Comparison of ENCODE assay signal across 16 cellular contexts in genomic region chr9:15461601-15462000, GRCh38. TPM values are rescaled to one million over a fixed set of nuclear protein-coding genes. Genes with fewer than 3 reads are reported as not detected.
DNase-seq lines count a peak whose midpoint lies in the region; ATAC-seq, FAIRE-seq and TF ChIP-seq lines count a peak whose summit lies in the region.
"Had no signal": no experiment of that assay in that cellular context is flagged by ENCODE, and none has a peak within 500 bp of the region (broad histone marks: within the 10 kb centered on the region; RNA-seq: fewer than 3 reads in every experiment).

No MANE protein-coding gene starts in this region.

- no peak overlapping the region for H2AFZ ChIP-seq in GM23338

- no peak for DNase-seq in activated naive CD4-positive, alpha-beta T cell treated with anti-CD3 and anti-CD28 coated beads, Interleukin-2, amount 50 U/mL, for 72 hours (ENCODE audit: low spot score in 2 of 2)
- no peak for DNase-seq in GM23338 (ENCODE audit: low spot score)
- peak; percentile 12 for DNase-seq in superior temporal gyrus (ENCODE audit: extremely low spot score)
- DNase-seq in NCI-H146 treated with DMSO at 0.1 percent for 48 hours (lab: John Stamatoyannopoulos, UW; ENCODE audit: unreplicated experiment), result no peak
- DNase-seq in right lobe of liver, result no peak
- DNase-seq: 8988T; ACHN; Calu3; CD4-positive, CD25-positive, alpha-beta regulatory T cell; DMS 273 treated with DMSO at 0.1 percent for 48 hours had no signal

- no peak overlapping the region for H3K4me3 Mint-ChIP-seq in activated naive CD4-positive, alpha-beta T cell treated with anti-CD3 and anti-CD28 coated beads, Interleukin-2, amount 50 U/mL, for 24 hours
- no peak overlapping the region for H3K4me3 Mint-ChIP-seq in GM23338
- H3K4me3 Mint-ChIP-seq: CD4-positive, CD25-positive, alpha-beta regulatory T cell; IgD-negative memory B cell had no signal

- no peaks in the 10 kb centered on the region for H3K9me2 ChIP-seq in GM23338 (ENCODE audit: insufficient read depth)

- TF ChIP-seq CTCF in GM23338 (conservative IDR thresholded peaks at IDR 0.05; ENCODE audit: low read depth in 2 of 2) (no peak), right lobe of liver (IDR thresholded peaks at IDR 0.05) (no peak)

- H3F3A ChIP-seq in GM23338 (replicated peaks; ENCODE audit: low read depth), result peaks cover 37% of the 10 kb centered on the region

- H3K27ac Mint-ChIP-seq in activated naive CD4-positive, alpha-beta T cell treated with anti-CD3 and anti-CD28 coated beads, Interleukin-2, amount 50 U/mL, for 24 hours, result peak overlapping the region; percentile 65
- H3K27ac Mint-ChIP-seq in activated naive CD4-positive, alpha-beta T cell treated with anti-CD3 and anti-CD28 coated beads, Interleukin-2, amount 50 U/mL, for 72 hours, result peak overlapping the region in 1 of 2 donors; percentile 87
- no peak overlapping the region for H3K27ac Mint-ChIP-seq in GM23338
- H3K27ac Mint-ChIP-seq: CD4-positive, CD25-positive, alpha-beta regulatory T cell had no signal

- H3K4me1 ChIP-seq in GM23338 (ENCODE audit: insufficient read depth), result no peaks in the 10 kb centered on the region
- H3K4me1 ChIP-seq in right lobe of liver, result no peaks in the 10 kb centered on the region
- H3K4me1 ChIP-seq: BLaER1 treated with 17β-estradiol and CSF1 and Interleukin-3, amounts not matched to agents 10 nM and 100 nM; HAP-1 had no signal

- H4K20me1 ChIP-seq in GM23338 (replicated peaks; ENCODE audit: insufficient read depth), result no peaks in the 10 kb centered on the region
- H4K20me1 ChIP-seq: BLaER1 treated with 17β-estradiol and CSF1 and Interleukin-3, amounts not matched to agents 10 nM and 100 nM had no signal

- H3K27ac ChIP-seq in GM23338 (ENCODE audit: low read depth), result peak overlapping the region; percentile 15; the same call in 1 of the 2 replicates
- H3K27ac ChIP-seq in right lobe of liver, result no peak overlapping the region
- H3K27ac ChIP-seq: BLaER1 treated with 17β-estradiol and CSF1 and Interleukin-3, amounts not matched to agents 10 nM and 100 nM had no signal

- FAIRE-seq in A204.1 (lab: Jason Lieb, UNC), result peak; percentile 49
- FAIRE-seq: H1 had no signal

- no peaks in the 10 kb centered on the region for H3K27me3 Mint-ChIP-seq in activated naive CD4-positive, alpha-beta T cell treated with anti-CD3 and anti-CD28 coated beads, Interleukin-2, amount 50 U/mL, for 24 hours
- H3K27me3 Mint-ChIP-seq in GM23338 (ENCODE audit: insufficient read depth, low read depth, poor library complexity), result peaks cover 8% of the 10 kb centered on the region
- H3K27me3 Mint-ChIP-seq: CD4-positive, CD25-positive, alpha-beta regulatory T cell; IgD-negative memory B cell had no signal

- no peak for ATAC-seq in activated naive CD4-positive, alpha-beta T cell treated with anti-CD3 and anti-CD28 coated beads, Interleukin-2, amount 50 U/mL, for 72 hours
- ATAC-seq in GM23338 (no peak), right lobe of liver (no peak)

- WGBS in right lobe of liver (ENCODE audit: insufficient coverage, low coverage, low lambda C conversion rate, missing lambda C conversion rate), result 67% methylated on average over 2 of the region's 2 CpGs

- no peaks in the 10 kb centered on the region for H3K9me3 ChIP-seq in right lobe of liver
- H3K9me3 ChIP-seq: BLaER1 treated with 17β-estradiol and CSF1 and Interleukin-3, amounts not matched to agents 10 nM and 100 nM; HAP-1 had no signal

- TF ChIP-seq POLR2A in right lobe of liver (IDR thresholded peaks at IDR 0.05), result no peak

- intact Hi-C loops in right lobe of liver (cut with DNase I), result no loop called here

- H3K4me2 ChIP-seq in GM23338, result no peak overlapping the region
- H3K4me2 ChIP-seq: BLaER1 treated with 17β-estradiol and CSF1 and Interleukin-3, amounts not matched to agents 10 nM and 100 nM had no signal

- peaks cover 2% of the 10 kb centered on the region for H3K36me3 Mint-ChIP-seq in activated naive CD4-positive, alpha-beta T cell treated with anti-CD3 and anti-CD28 coated beads, Interleukin-2, amount 50 U/mL, for 24 hours
- peaks cover under 1 to 18% of the 10 kb centered on the region in 2 donors for H3K36me3 Mint-ChIP-seq in activated naive CD4-positive, alpha-beta T cell treated with anti-CD3 and anti-CD28 coated beads, Interleukin-2, amount 50 U/mL, for 72 hours
- H3K36me3 Mint-ChIP-seq in GM23338 (ENCODE audit: low read depth), result peaks cover 74% of the 10 kb centered on the region; the same call in 2 of the 3 replicates

- no peaks in the 10 kb centered on the region for H3K79me2 ChIP-seq in GM23338 (replicated peaks; ENCODE audit: insufficient read depth)

- H3K4me3 ChIP-seq in GM23338 (no peak overlapping the region), right lobe of liver (no peak overlapping the region)
- H3K4me3 ChIP-seq: BLaER1 treated with 17β-estradiol and CSF1 and Interleukin-3, amounts not matched to agents 10 nM and 100 nM; HAP-1 had no signal

- H3K36me3 ChIP-seq in GM23338 (ENCODE audit: insufficient read depth), result peaks cover 54% of the 10 kb centered on the region; the same call in 1 of the 2 replicates
- peaks cover 0 to 77% (median 13%) of the 10 kb centered on the region in 4 donors for H3K36me3 ChIP-seq in right lobe of liver

- peaks cover under 1% of the 10 kb centered on the region for H3K4me1 Mint-ChIP-seq in activated naive CD4-positive, alpha-beta T cell treated with anti-CD3 and anti-CD28 coated beads, Interleukin-2, amount 50 U/mL, for 24 hours
- H3K4me1 Mint-ChIP-seq in GM23338, result no peaks in the 10 kb centered on the region
- H3K4me1 Mint-ChIP-seq: IgD-negative memory B cell had no signal

- H3K27me3 ChIP-seq in GM23338 (ENCODE audit: insufficient read depth), result no peaks in the 10 kb centered on the region
- H3K27me3 ChIP-seq in right lobe of liver, result no peaks in the 10 kb centered on the region
- H3K27me3 ChIP-seq: BLaER1 treated with 17β-estradiol and CSF1 and Interleukin-3, amounts not matched to agents 10 nM and 100 nM had no signal

- H3K9me3 Mint-ChIP-seq in activated naive CD4-positive, alpha-beta T cell treated with anti-CD3 and anti-CD28 coated beads, Interleukin-2, amount 50 U/mL, for 24 hours, result no peaks in the 10 kb centered on the region
- no peaks in the 10 kb centered on the region for H3K9me3 Mint-ChIP-seq in activated naive CD4-positive, alpha-beta T cell treated with anti-CD3 and anti-CD28 coated beads, Interleukin-2, amount 50 U/mL, for 72 hours
- H3K9me3 Mint-ChIP-seq in GM23338, result no peaks in the 10 kb centered on the region
- H3K9me3 Mint-ChIP-seq: CD4-positive, CD25-positive, alpha-beta regulatory T cell; IgD-negative memory B cell had no signal

TF ChIP-seq in GM23338, 12 proteins besides CTCF, POLR2A, EP300 and RAD21:
- no peak for TF ChIP-seq ZNF331 (CRISPR knock-in tag; IDR thresholded peaks at IDR 0.05; ENCODE audit: low read depth)
- TF ChIP-seq CREB1 (CRISPR knock-in tag; IDR thresholded peaks at IDR 0.05; ENCODE audit: low read depth), result no peak
- no peak for TF ChIP-seq JUNB (IDR thresholded peaks at IDR 0.05; ENCODE audit: unreplicated experiment)

RNA-seq across cellular contexts. Expression of gene SNAPC3, which starts 38.9 kb away (rescaled TPM):
- 10 to 100 TPM; 23.8 to 35.9 TPM for total RNA-seq in activated naive CD4-positive, alpha-beta T cell treated with anti-CD3 and anti-CD28 coated beads, Interleukin-2, amount 50 U/mL, for 72 hours
- 35.2 and 36.2 TPM in 2 replicates for total RNA-seq in GM23338 (2014; rRNA removed; shearing (Covaris generic))
- polyA plus RNA-seq in GM23338 (2016; fragmentation: Nextera tagmentation; extraction: Ambion mirVana), result 15.6 and 20.9 TPM in 2 replicates
- total RNA-seq in right lobe of liver, result 10 to 100 TPM in 5 of 6 experiments, 1 to 10 TPM in 1; 9.6 to 13.5 (median 13.3) TPM

RNA-seq across cellular contexts. Expression of gene PSIP1, which starts 49.2 kb away (rescaled TPM):
- total RNA-seq in activated naive CD4-positive, alpha-beta T cell treated with anti-CD3 and anti-CD28 coated beads, Interleukin-2, amount 50 U/mL, for 72 hours, result 100 to 1,000 TPM; 124 to 159 TPM
- 332 and 351 TPM in 2 replicates for total RNA-seq in GM23338 (2014; rRNA removed; shearing (Covaris generic))
- 839 and 989 TPM in 2 replicates for polyA plus RNA-seq in GM23338 (2016; fragmentation: Nextera tagmentation; extraction: Ambion mirVana)
- 10 to 100 TPM in 5 of 6 experiments, 1 to 10 TPM in 1; 8.4 to 19.0 (median 12.0) TPM for total RNA-seq in right lobe of liver

Comparison
In these comparisons a context has a peak if more than half of its experiments do, and no peak if none do; other contexts are left out.
1. RNA of gene PSIP1, which starts 49.2 kb away (total RNA-seq): 332 to 351 TPM in GM23338 and 124 to 159 TPM in activated naive CD4-positive, alpha-beta T cell treated with anti-CD3 and anti-CD28 coated beads, Interleukin-2, amount 50 U/mL, for 72 hours; 8.4 to 19.0 TPM in right lobe of liver; every median in the first group is over 4 times any median in the second.